ENCODE assay signal across 8 cellular contexts in genomic region chr11:47514825-47515647, GRCh38. TPM values are rescaled to one million over a fixed set of nuclear protein-coding genes. Genes with fewer than 3 reads are reported as not detected.
DNase-seq lines count a peak whose midpoint lies in the region; ATAC-seq and TF ChIP-seq lines count a peak whose summit lies in the region.

No MANE protein-coding gene starts in this region.

- intact Hi-C loops in mammary epithelial cell (cut with micrococcal nuclease) = loop anchor here (5.0 kb wide), 1 partner anchor 37 kb away; the partner anchor contains the start of gene CELF1

- H3K4me1 ChIP-seq in DND-41 (ENCODE audit: insufficient read depth, low read length) (no peaks in the 10 kb centered on the region), mammary epithelial cell (ENCODE audit: insufficient read depth, low read length) (peaks cover 9% of the 10 kb centered on the region), mesodermal cell (ENCODE audit: control insufficient read depth, insufficient read depth, low read length, poor library complexity, severe bottlenecking) (peaks cover 70% of the 10 kb centered on the region)

- in situ Hi-C loops in mammary epithelial cell (cut with MboI; ENCODE audit: low sequenced_read_pairs in 2 of 2) = no loop called here

- no peak overlapping the region for H2AFZ ChIP-seq in DND-41 (ENCODE audit: low read depth, low read length)
- no peak overlapping the region for H2AFZ ChIP-seq in mammary epithelial cell (ENCODE audit: low read depth, low read length)

- H3K36me3 ChIP-seq in DND-41 (ENCODE audit: insufficient read depth, low read length) (peaks cover 12% of the 10 kb centered on the region; the same call in 1 of the 2 replicates), mammary epithelial cell (ENCODE audit: insufficient read depth, low read length) (no peaks in the 10 kb centered on the region), mesodermal cell (ENCODE audit: control insufficient read depth, insufficient read depth, low read length) (peaks cover 18% of the 10 kb centered on the region)

- no peak for TF ChIP-seq CTCF in DND-41 (IDR thresholded peaks at IDR 0.05; ENCODE audit: borderline replicate concordance, extremely low read depth, low read length, poor library complexity, severe bottlenecking)
- no peak for TF ChIP-seq CTCF in mammary epithelial cell (conservative IDR thresholded peaks at IDR 0.05 in 1 of 2, IDR thresholded peaks at IDR 0.05 in 1 of 2; ENCODE audit: extremely low read depth in 1 of 2, insufficient read depth in 1 of 2, low read depth in 1 of 2, low read length in 2 of 2)

- H3K27ac ChIP-seq in DND-41 (ENCODE audit: low read length) (no peak overlapping the region), mammary epithelial cell (ENCODE audit: insufficient read depth, low read depth, low read length) (peak overlapping the region; percentile 15), mesodermal cell (ENCODE audit: low read depth, low read length, severe bottlenecking) (peak overlapping the region; percentile 91)

- H3K79me2 ChIP-seq in DND-41 (ENCODE audit: insufficient read depth, low read length) = peaks cover 100% of the 10 kb centered on the region
- peaks cover 98% of the 10 kb centered on the region for H3K79me2 ChIP-seq in mammary epithelial cell (ENCODE audit: insufficient read depth, low read length)

- H3K4me2 ChIP-seq in DND-41 (ENCODE audit: insufficient read depth, low read length) (no peak overlapping the region), mammary epithelial cell (ENCODE audit: insufficient read depth, low read depth, low read length) (no peak overlapping the region)

- H3K27me3 ChIP-seq in DND-41 (ENCODE audit: insufficient read depth, low read length, poor library complexity) (no peaks in the 10 kb centered on the region), mammary epithelial cell (ENCODE audit: insufficient read depth, low read length) (no peaks in the 10 kb centered on the region)

- ATAC-seq in DND-41 (ENCODE audit: insufficient read depth, low read depth) (0 out of 3 replicates have a peak, but pooled peaks have one; percentile 34), HG02610 (IDR thresholded peaks at IDR 0.05; ENCODE audit: unreplicated experiment) (peak; percentile 58)

- no peak overlapping the region for H3K9ac ChIP-seq in DND-41 (ENCODE audit: low read depth, low read length)
- H3K9ac ChIP-seq in mammary epithelial cell (ENCODE audit: insufficient read depth, low read length) = no peak overlapping the region

- dilution Hi-C loops in mammary epithelial cell (cut with HindIII; ENCODE audit: low sequenced_read_pairs) = no loop called here

- H3K9me3 ChIP-seq in DND-41 (ENCODE audit: insufficient read depth, low read length, severe bottlenecking) (no peaks in the 10 kb centered on the region), mammary epithelial cell (replicated peaks; ENCODE audit: insufficient read depth, low read length) (no peaks in the 10 kb centered on the region), mesodermal cell (ENCODE audit: control insufficient read depth, low read length) (no peaks in the 10 kb centered on the region)

- H3K4me3 ChIP-seq in DND-41 (ENCODE audit: low read depth in 1 of 2, low read length in 2 of 2) = no peak overlapping the region
- no peak overlapping the region for H3K4me3 ChIP-seq in mammary epithelial cell (replicated peaks in 1 of 3; ENCODE audit: insufficient read depth in 1 of 3, low read depth in 2 of 3, low read length in 3 of 3)
- no peak overlapping the region for H3K4me3 ChIP-seq in mesodermal cell (ENCODE audit: extremely low read depth, insufficient read depth, low read length, poor library complexity, severe bottlenecking)

- BruUV-seq in mammary epithelial cell (replicated peaks; lab: Mats Ljungman, UMichigan) = no TSS peak

- DNase-seq in DND-41 = no peak
- DNase-seq in OCI-M1 (lab: John Stamatoyannopoulos, UW) = peak; percentile 82
- DNase-seq in mammary epithelial cell = peak; percentile 65
- DNase-seq in NCI-H1105 treated with DMSO at 0.1 percent for 48 hours (lab: John Stamatoyannopoulos, UW) = no peak
- DNase-seq in NCI-H774 (lab: John Stamatoyannopoulos, UW) = no peak
- no peak for DNase-seq in COLO668 (lab: John Stamatoyannopoulos, UW; ENCODE audit: unreplicated experiment)

- 88% methylated on average over 5 of the region's 5 CpGs for WGBS in mammary epithelial cell (ENCODE audit: low coverage, missing lambda C conversion rate)
- 70 to 88% methylated on average over 1 to 3 of the region's 5 CpGs for WGBS in mesodermal cell (ENCODE audit: insufficient coverage in 2 of 2), 2 experiments

- CTCF ChIA-PET in mammary epithelial cell (lab: Charles Lee; ENCODE audit: low non-redundant PET) = no interaction called here

- H4K20me1 ChIP-seq in DND-41 (ENCODE audit: insufficient read depth, low read length) (peaks cover 85% of the 10 kb centered on the region), mammary epithelial cell (ENCODE audit: insufficient read depth, low read length) (peaks cover 2% of the 10 kb centered on the region)

RNA-seq across cellular contexts. Expression of gene CELF1, which starts 37.9 kb away (rescaled TPM):
- total RNA-seq in mammary epithelial cell = 100 to 1,000 TPM; 113 to 129 TPM
- 75.6 TPM for polyA plus RNA-seq in mammary epithelial cell
- 96.1 TPM for polyA minus RNA-seq in mammary epithelial cell
- polyA plus RNA-seq in mesodermal cell (2013, experiment 1 of 2) = 62.4 TPM
- 55.6 TPM for polyA plus RNA-seq in mesodermal cell (2013, experiment 2 of 2)

RNA-seq across cellular contexts. Expression of gene PTPMT1, which starts 50.4 kb away (rescaled TPM):
- total RNA-seq in mammary epithelial cell = 10 to 100 TPM; 57.2 to 65.3 TPM
- 64.3 TPM for polyA plus RNA-seq in mammary epithelial cell
- polyA minus RNA-seq in mammary epithelial cell = 24.5 TPM
- 61.2 TPM for polyA plus RNA-seq in mesodermal cell (2013, experiment 1 of 2)
- 51.3 TPM for polyA plus RNA-seq in mesodermal cell (2013, experiment 2 of 2)

Comparison
In these comparisons a context has a peak if more than half of its experiments do, and no peak if none do; other contexts are left out.
1. DNase-seq: peak in OCI-M1 (single experiment) and mammary epithelial cell (single experiment); none in DND-41 (single experiment), NCI-H1105 treated with DMSO at 0.1 percent for 48 hours (single experiment), NCI-H774 (single experiment) and COLO668 (single experiment).